8 cellular contexts compared by ENCODE assay signal in genomic region chr4:39365360-39365759, GRCh38. TPM values are rescaled to one million over a fixed set of nuclear protein-coding genes. Genes with fewer than 3 reads are reported as not detected.
A peak's percentile ranks its signal among the peaks of the same experiment; 100 is the strongest.
DNase-seq lines count a peak whose midpoint lies in the region; ATAC-seq and TF ChIP-seq lines count a peak whose summit lies in the region.

No MANE protein-coding gene starts in this region.

- peaks cover 3% of the 10 kb centered on the region for H3K36me3 Mint-ChIP-seq in stimulated activated memory B cell treated with anti-CD40 and anti-IgM and Interleukin-4, amounts not matched to agents 10 μg/mL and 1 μg/mL and 100 μg/mL, for 72 hours

- peak overlapping the region; percentile 66 for H3K4me3 ChIP-seq in hepatocyte

- H3K79me2 ChIP-seq in hepatocyte = peaks cover 55% of the 10 kb centered on the region

- H3K9me3 ChIP-seq in hepatocyte (ENCODE audit: low read depth) = no peaks in the 10 kb centered on the region

- H3K4me1 ChIP-seq in hepatocyte (ENCODE audit: insufficient read depth) = peaks cover 6% of the 10 kb centered on the region

- H3K36me3 ChIP-seq in hepatocyte (replicated peaks; ENCODE audit: insufficient read depth, low read depth) = no peaks in the 10 kb centered on the region

- no peaks in the 10 kb centered on the region for H4K20me1 ChIP-seq in hepatocyte (ENCODE audit: insufficient read depth, poor library complexity, severe bottlenecking)

- H3K4me1 Mint-ChIP-seq in stimulated activated memory B cell treated with anti-CD40 and anti-IgM and Interleukin-4, amounts not matched to agents 10 μg/mL and 1 μg/mL and 100 μg/mL, for 72 hours = peaks cover 51% of the 10 kb centered on the region

- TF ChIP-seq CTCF in VCaP (conservative IDR thresholded peaks at IDR 0.05) = no peak
- no peak for TF ChIP-seq CTCF in hepatocyte (IDR thresholded peaks at IDR 0.05; ENCODE audit: poor library complexity)

- H3K4me2 ChIP-seq in hepatocyte = peak overlapping the region; percentile 79

- H3K27me3 ChIP-seq in hepatocyte = no peaks in the 10 kb centered on the region

- H3K9me3 Mint-ChIP-seq in stimulated activated memory B cell treated with anti-CD40 and anti-IgM and Interleukin-4, amounts not matched to agents 10 μg/mL and 1 μg/mL and 100 μg/mL, for 72 hours = peaks cover 4% of the 10 kb centered on the region

- peak overlapping the region; percentile 89 for H2AFZ ChIP-seq in hepatocyte

- H3K27ac ChIP-seq in VCaP (peak overlapping the region; percentile 75), hepatocyte (peak overlapping the region; percentile 93)

- DNase-seq in NCI-H2171 treated with DMSO at 0.1 percent for 48 hours (lab: John Stamatoyannopoulos, UW) (peak; percentile 1), NCI-H2171 (lab: John Stamatoyannopoulos, UW) (no peak), hepatocyte (ENCODE audit: low spot score) (no peak), 8988T (no peak)
- DNase-seq in effector CD4-positive, alpha-beta T cell = no peak

- peak overlapping the region; percentile 90 for H3K27ac Mint-ChIP-seq in stimulated activated memory B cell treated with anti-CD40 and anti-IgM and Interleukin-4, amounts not matched to agents 10 μg/mL and 1 μg/mL and 100 μg/mL, for 72 hours

- H3K27me3 Mint-ChIP-seq in stimulated activated memory B cell treated with anti-CD40 and anti-IgM and Interleukin-4, amounts not matched to agents 10 μg/mL and 1 μg/mL and 100 μg/mL, for 72 hours = no peaks in the 10 kb centered on the region

- peak overlapping the region; percentile 94 for H3K4me3 Mint-ChIP-seq in stimulated activated memory B cell treated with anti-CD40 and anti-IgM and Interleukin-4, amounts not matched to agents 10 μg/mL and 1 μg/mL and 100 μg/mL, for 72 hours

- WGBS in hepatocyte (ENCODE audit: low lambda C conversion rate, missing lambda C conversion rate) = 16% methylated on average over 7 of the region's 7 CpGs

- H3K9me2 ChIP-seq in hepatocyte (replicated peaks; ENCODE audit: insufficient read depth) = no peaks in the 10 kb centered on the region

- no peak for ATAC-seq in stimulated activated memory B cell treated with anti-CD40 and anti-IgM and Interleukin-4, amounts not matched to agents 10 μg/mL and 1 μg/mL and 100 μg/mL, for 72 hours
- ATAC-seq in HG03442 (IDR thresholded peaks at IDR 0.05; ENCODE audit: unreplicated experiment) = no peak

RNA-seq across cellular contexts. Expression of gene RFC1, which starts 0.8 kb away (rescaled TPM):
- total RNA-seq in hepatocyte = 44.0 and 57.5 TPM in 2 replicates
- 22.5 and 26.0 TPM in 2 replicates for polyA plus RNA-seq in hepatocyte

RNA-seq across cellular contexts. Expression of gene KLB, which starts 41.4 kb away (rescaled TPM):
- 18.2 and 20.3 TPM in 2 replicates for total RNA-seq in hepatocyte
- polyA plus RNA-seq in hepatocyte = 7.5 and 11.5 TPM in 2 replicates
